8 cellular contexts compared by ENCODE assay signal in genomic region chr3:186254676-186255665, GRCh38.
DNase-seq lines count a peak whose midpoint lies in the region; ATAC-seq lines count a peak whose summit lies in the region.

No MANE protein-coding gene starts in this region.

- POLR2A ChIA-PET in activated naive CD8-positive, alpha-beta T cell treated with anti-CD3 and anti-CD28 coated beads, Interleukin-2, amount 10 ng/mL, durations not matched to agents 7 days and 5 days (lab: Charles Lee): interaction anchor here (0.5 kb wide), 1 partner anchor 81 kb away, joined by 3 read pairs; no protein-coding TSS in a partner anchor

- peaks cover 6% of the 10 kb centered on the region for H3K27me3 Mint-ChIP-seq in activated naive CD8-positive, alpha-beta T cell treated with anti-CD3 and anti-CD28 coated beads, Interleukin-2, amount 10 ng/mL, durations not matched to agents 7 days and 5 days
- peaks cover 2% of the 10 kb centered on the region for H3K27me3 Mint-ChIP-seq in stimulated activated naive CD8-positive, alpha-beta T cell treated with anti-CD3 and anti-CD28 coated beads, Interleukin-15, Interleukin-2, amounts not matched to agents 100 ng/mL and 50 ng/mL, for 24 hours

- H3K27ac Mint-ChIP-seq in activated naive CD8-positive, alpha-beta T cell treated with anti-CD3 and anti-CD28 coated beads, Interleukin-2, amount 10 ng/mL, durations not matched to agents 7 days and 5 days: peak overlapping the region; percentile 60
- H3K27ac Mint-ChIP-seq in stimulated activated naive CD8-positive, alpha-beta T cell treated with anti-CD3 and anti-CD28 coated beads, Interleukin-15, Interleukin-2, amounts not matched to agents 100 ng/mL and 50 ng/mL, for 24 hours: peak overlapping the region; percentile 31

- H3K4me3 Mint-ChIP-seq in activated naive CD8-positive, alpha-beta T cell treated with anti-CD3 and anti-CD28 coated beads, Interleukin-2, amount 10 ng/mL, durations not matched to agents 7 days and 5 days: peak overlapping the region; percentile 43
- H3K4me3 Mint-ChIP-seq in stimulated activated naive CD8-positive, alpha-beta T cell treated with anti-CD3 and anti-CD28 coated beads, Interleukin-15, Interleukin-2, amounts not matched to agents 100 ng/mL and 50 ng/mL, for 24 hours: no peak overlapping the region

- no peaks in the 10 kb centered on the region for H3K36me3 Mint-ChIP-seq in activated naive CD8-positive, alpha-beta T cell treated with anti-CD3 and anti-CD28 coated beads, Interleukin-2, amount 10 ng/mL, durations not matched to agents 7 days and 5 days
- H3K36me3 Mint-ChIP-seq in stimulated activated naive CD8-positive, alpha-beta T cell treated with anti-CD3 and anti-CD28 coated beads, Interleukin-15, Interleukin-2, amounts not matched to agents 100 ng/mL and 50 ng/mL, for 24 hours (ENCODE audit: low read depth): no peaks in the 10 kb centered on the region

- ATAC-seq in GM21360 (IDR thresholded peaks at IDR 0.05; ENCODE audit: unreplicated experiment): peak; percentile 64
- ATAC-seq in HG03565 (IDR thresholded peaks at IDR 0.05; ENCODE audit: unreplicated experiment): peak; percentile 71
- ATAC-seq in activated naive CD8-positive, alpha-beta T cell treated with anti-CD3 and anti-CD28 coated beads, Interleukin-2, amount 10 ng/mL, durations not matched to agents 7 days and 5 days (ENCODE audit: low read depth): peak; percentile 51

- H3K4me1 Mint-ChIP-seq in activated naive CD8-positive, alpha-beta T cell treated with anti-CD3 and anti-CD28 coated beads, Interleukin-2, amount 10 ng/mL, durations not matched to agents 7 days and 5 days: peaks cover 16% of the 10 kb centered on the region
- peaks cover 42% of the 10 kb centered on the region for H3K4me1 Mint-ChIP-seq in stimulated activated naive CD8-positive, alpha-beta T cell treated with anti-CD3 and anti-CD28 coated beads, Interleukin-15, Interleukin-2, amounts not matched to agents 100 ng/mL and 50 ng/mL, for 24 hours (ENCODE audit: low read depth)

- no peaks in the 10 kb centered on the region for H3K9me3 Mint-ChIP-seq in activated naive CD8-positive, alpha-beta T cell treated with anti-CD3 and anti-CD28 coated beads, Interleukin-2, amount 10 ng/mL, durations not matched to agents 7 days and 5 days
- no peaks in the 10 kb centered on the region for H3K9me3 Mint-ChIP-seq in stimulated activated naive CD8-positive, alpha-beta T cell treated with anti-CD3 and anti-CD28 coated beads, Interleukin-15, Interleukin-2, amounts not matched to agents 100 ng/mL and 50 ng/mL, for 24 hours

- DNase-seq in GF-D8 (lab: John Stamatoyannopoulos, UW) (peak; percentile 7), 8988T (no peak), COLO829 (ENCODE audit: low spot score) (no peak), retina (no peak)
- DNase-seq in activated naive CD8-positive, alpha-beta T cell treated with anti-CD3 and anti-CD28 coated beads, Interleukin-2, amount 10 ng/mL, durations not matched to agents 7 days and 5 days: no peak
